In genomic region chr4:11565899-11566298, GRCh38 we compare ENCODE assay signal across 19 cellular contexts.
DNase-seq lines count a peak whose midpoint lies in the region; ATAC-seq and TF ChIP-seq lines count a peak whose summit lies in the region.
"Had no signal": no experiment of that assay in that cellular context is flagged by ENCODE, and none has a peak within 500 bp of the region (broad histone marks: within the 10 kb centered on the region; RNA-seq: fewer than 3 reads in every experiment).

No MANE protein-coding gene starts in this region.

- peak overlapping the region; percentile 59 for H3K4me3 ChIP-seq in OCI-LY3 (ENCODE audit: low read length)
- H3K4me3 ChIP-seq: body of pancreas, colonic mucosa, right lobe of liver had no signal

- H3K9me3 Mint-ChIP-seq in HFFc6 (peaks cover 7% of the 10 kb centered on the region), WTC11 (peaks cover 56% of the 10 kb centered on the region)

- H3K9me3 ChIP-seq in OCI-LY3 (ENCODE audit: insufficient read depth, low read length) = no peaks in the 10 kb centered on the region
- H3K9me3 ChIP-seq: BE2C, body of pancreas, colonic mucosa, right lobe of liver had no signal

- POLR2A ChIA-PET in WTC11 (lab: Charles Lee) = no interaction called here

- no peak for TF ChIP-seq CTCF in OCI-LY3 (IDR thresholded peaks at IDR 0.05; ENCODE audit: low read depth, low read length)
- no peak for TF ChIP-seq CTCF in HFFc6 (IDR thresholded peaks at IDR 0.05)
- TF ChIP-seq CTCF in WTC11 (IDR thresholded peaks at IDR 0.05) = no peak

- CTCF ChIA-PET in WTC11 (lab: Charles Lee) = no interaction called here

- H3K27me3 ChIP-seq in OCI-LY3 (ENCODE audit: low read depth, low read length) = no peaks in the 10 kb centered on the region
- H3K27me3 ChIP-seq: BE2C, body of pancreas, colonic mucosa, foreskin keratinocyte, right lobe of liver had no signal

- no peaks in the 10 kb centered on the region for H3K79me2 ChIP-seq in OCI-LY3 (ENCODE audit: low read length)

- no peak overlapping the region for H2AFZ ChIP-seq in OCI-LY3 (ENCODE audit: low read depth, low read length)

- H3K9ac ChIP-seq in OCI-LY3 (ENCODE audit: low read length) = no peak overlapping the region

- H3K4me2 ChIP-seq in OCI-LY3 (ENCODE audit: low read length) = peak overlapping the region; percentile 73

- H3K36me3 Mint-ChIP-seq in HFFc6 (ENCODE audit: low read depth) (no peaks in the 10 kb centered on the region; the same call in 1 of the 2 replicates), WTC11 (peaks cover 21% of the 10 kb centered on the region)
- H3K36me3 Mint-ChIP-seq: activated CD8-positive, alpha-beta memory T cell treated with anti-CD3 and anti-CD28 coated beads, Interleukin-2, amount 10 ng/mL, durations not matched to agents 7 days and 5 days; T-cell had no signal

- peak; percentile 63 for ATAC-seq in GM18867 (IDR thresholded peaks at IDR 0.05; ENCODE audit: unreplicated experiment)
- ATAC-seq in GM19395 (IDR thresholded peaks at IDR 0.05; ENCODE audit: unreplicated experiment) = peak; percentile 68
- peak; percentile 58 for ATAC-seq in HG02852 (IDR thresholded peaks at IDR 0.05; ENCODE audit: unreplicated experiment)
- no peak for ATAC-seq in WTC11
- ATAC-seq: activated CD8-positive, alpha-beta memory T cell treated with anti-CD3 and anti-CD28 coated beads, Interleukin-2, amount 10 ng/mL, durations not matched to agents 7 days and 5 days; body of pancreas; foreskin keratinocyte; left lobe of liver; Right ventricle myocardium inferior; T-cell had no signal

- peaks cover 36% of the 10 kb centered on the region for H3K4me1 ChIP-seq in OCI-LY3 (ENCODE audit: low read length)
- H3K4me1 ChIP-seq: BE2C, body of pancreas, colonic mucosa, foreskin keratinocyte, right lobe of liver had no signal

- DNase-seq in HFFc6 (no peak), DMS153 (lab: John Stamatoyannopoulos, UW) (no peak), WTC11 (ENCODE audit: low spot score) (no peak)
- DNase-seq: activated CD8-positive, alpha-beta memory T cell treated with anti-CD3 and anti-CD28 coated beads, Interleukin-2, amount 10 ng/mL, durations not matched to agents 7 days and 5 days; BE2C; body of pancreas; Calu3; colonic mucosa; foreskin keratinocyte; NCI-H1436 treated with DMSO at 0.1 percent for 48 hours; right lobe of liver; T-cell had no signal

- H3K4me3 Mint-ChIP-seq in HFFc6 (no peak overlapping the region), WTC11 (no peak overlapping the region)
- H3K4me3 Mint-ChIP-seq: activated CD8-positive, alpha-beta memory T cell treated with anti-CD3 and anti-CD28 coated beads, Interleukin-2, amount 10 ng/mL, durations not matched to agents 7 days and 5 days; T-cell had no signal

- H3K27ac Mint-ChIP-seq in HFFc6 (no peak overlapping the region), WTC11 (no peak overlapping the region)
- H3K27ac Mint-ChIP-seq: activated CD8-positive, alpha-beta memory T cell treated with anti-CD3 and anti-CD28 coated beads, Interleukin-2, amount 10 ng/mL, durations not matched to agents 7 days and 5 days; T-cell had no signal

- H3K4me1 Mint-ChIP-seq in HFFc6 (ENCODE audit: low read depth) (no peaks in the 10 kb centered on the region), WTC11 (no peaks in the 10 kb centered on the region)
- H3K4me1 Mint-ChIP-seq: activated CD8-positive, alpha-beta memory T cell treated with anti-CD3 and anti-CD28 coated beads, Interleukin-2, amount 10 ng/mL, durations not matched to agents 7 days and 5 days; T-cell had no signal

- H3K27me3 Mint-ChIP-seq in HFFc6 (ENCODE audit: insufficient read depth) (no peaks in the 10 kb centered on the region), WTC11 (ENCODE audit: low read depth) (peaks cover 3% of the 10 kb centered on the region; the same call in 1 of the 2 replicates)
- H3K27me3 Mint-ChIP-seq: activated CD8-positive, alpha-beta memory T cell treated with anti-CD3 and anti-CD28 coated beads, Interleukin-2, amount 10 ng/mL, durations not matched to agents 7 days and 5 days; T-cell had no signal

- peaks cover 3% of the 10 kb centered on the region for H3K36me3 ChIP-seq in OCI-LY3 (replicated peaks; ENCODE audit: low read depth, low read length)
- H3K36me3 ChIP-seq: BE2C, colonic mucosa, right lobe of liver had no signal

- no peaks in the 10 kb centered on the region for H4K20me1 ChIP-seq in OCI-LY3 (ENCODE audit: insufficient read depth, low read length)

- peak overlapping the region; percentile 62; the same call in 1 of the 2 replicates for H3K27ac ChIP-seq in OCI-LY3 (ENCODE audit: low read length)
- H3K27ac ChIP-seq: body of pancreas, foreskin keratinocyte, right lobe of liver, VCaP had no signal

TF ChIP-seq in WTC11, 78 proteins besides CTCF, POLR2A, EP300 and RAD21 (continues in another document):
- TF ChIP-seq ATF6 (CRISPR knock-in tag; IDR thresholded peaks at IDR 0.05) (no peak), ZNF232 (CRISPR knock-in tag; IDR thresholded peaks at IDR 0.05) (no peak), TP53 (CRISPR knock-in tag; IDR thresholded peaks at IDR 0.05) (no peak), HMGA2 (CRISPR knock-in tag; IDR thresholded peaks at IDR 0.05) (no peak), E2F4 (CRISPR knock-in tag; IDR thresholded peaks at IDR 0.05; ENCODE audit: borderline replicate concordance, low read depth) (no peak), MXD4 (CRISPR knock-in tag; IDR thresholded peaks at IDR 0.05; ENCODE audit: borderline replicate concordance) (no peak), GTF2I (CRISPR knock-in tag; conservative IDR thresholded peaks at IDR 0.05) (no peak), PRRX2 (CRISPR knock-in tag; IDR thresholded peaks at IDR 0.05) (no peak), JAZF1 (CRISPR knock-in tag; IDR thresholded peaks at IDR 0.05) (no peak), TEAD4 (CRISPR knock-in tag; IDR thresholded peaks at IDR 0.05) (no peak), ZNF121 (CRISPR knock-in tag; IDR thresholded peaks at IDR 0.05) (no peak), ZNF263 (CRISPR knock-in tag; IDR thresholded peaks at IDR 0.05; ENCODE audit: low read depth) (no peak), USF2 (CRISPR knock-in tag; IDR thresholded peaks at IDR 0.05) (no peak), EMX1 (CRISPR knock-in tag; IDR thresholded peaks at IDR 0.05) (no peak), FOXP1 (CRISPR knock-in tag; IDR thresholded peaks at IDR 0.05; ENCODE audit: borderline replicate concordance) (no peak), ATF3 (CRISPR knock-in tag; conservative IDR thresholded peaks at IDR 0.05) (no peak), ZSCAN18 (CRISPR knock-in tag; IDR thresholded peaks at IDR 0.05) (no peak), ELF4 (CRISPR knock-in tag; IDR thresholded peaks at IDR 0.05; ENCODE audit: low read depth) (no peak)
